Comparison of ENCODE assay signal across 17 cellular contexts in the genomic region with DNA sequence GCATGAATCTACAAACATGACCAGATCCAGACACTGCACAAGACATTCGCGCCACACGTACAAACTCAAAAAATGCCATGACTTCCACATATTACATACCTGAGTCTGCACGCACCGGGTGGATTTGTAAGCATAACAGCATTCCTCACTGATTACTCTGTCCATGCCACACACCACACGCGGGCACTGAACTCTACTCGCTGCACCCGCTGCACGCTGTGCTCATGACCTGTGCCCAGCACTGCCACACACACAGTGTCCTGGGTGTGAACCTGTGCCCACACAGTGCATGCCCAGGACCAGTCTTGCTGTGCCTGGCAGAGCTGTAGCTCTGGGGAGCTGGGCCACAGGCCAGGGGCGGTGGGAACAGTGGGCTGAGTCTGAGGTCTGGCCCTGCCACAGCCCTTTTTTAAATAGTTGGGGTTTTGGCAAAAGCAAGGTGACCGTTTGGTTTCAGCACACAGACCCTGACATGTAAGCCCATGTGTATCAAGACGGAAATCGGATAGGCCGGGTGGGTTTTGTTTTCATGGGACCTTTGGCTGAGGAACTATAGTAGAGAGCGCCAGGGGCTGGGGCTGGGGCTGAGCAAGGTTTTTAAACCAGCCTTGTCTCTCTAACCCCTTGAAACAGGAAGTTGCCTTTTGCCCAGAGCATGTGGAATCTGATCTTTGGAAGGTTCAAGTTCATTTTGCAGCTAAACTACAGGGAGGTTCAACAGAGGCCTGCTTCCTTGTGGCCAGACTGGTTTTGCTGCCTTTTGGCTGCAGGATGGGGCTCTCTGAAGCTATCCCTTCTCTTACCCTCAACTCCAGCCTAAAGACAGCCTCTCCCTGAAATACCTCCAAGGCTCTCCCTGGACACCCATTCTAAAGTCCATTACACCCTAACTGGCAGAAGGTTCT. TPM values are rescaled to one million over a fixed set of nuclear protein-coding genes. Genes with fewer than 3 reads are reported as not detected.
DNase-seq lines count a peak whose midpoint lies in the region; ATAC-seq lines count a peak whose summit lies in the region.
"Had no signal": no experiment of that assay in that cellular context is flagged by ENCODE, and none has a peak within 500 bp of the region (broad histone marks: within the 10 kb centered on the region; RNA-seq: fewer than 3 reads in every experiment).

No MANE protein-coding gene starts in this region.

- no peaks in the 10 kb centered on the region for H3K9me3 ChIP-seq in Karpas-422 (ENCODE audit: low read length)
- H3K9me3 ChIP-seq: gastroesophageal sphincter had no signal

- DNase-seq in 8988T = peak; percentile 65
- DNase-seq in MV-4-11 (lab: John Stamatoyannopoulos, UW) = peak; percentile 72
- DNase-seq in astrocyte of the hippocampus (ENCODE audit: low read depth, low spot score) = peak; percentile 46
- peak; percentile 94 for DNase-seq in left lobe of liver (ENCODE audit: low spot score)
- DNase-seq in hippocampal formation (lab: John Stamatoyannopoulos, UW) = no peak
- no peak for DNase-seq in Karpas-422
- DNase-seq: activated CD8-positive, alpha-beta memory T cell treated with anti-CD3 and anti-CD28 coated beads for 24 hours; activated naive CD4-positive, alpha-beta T cell treated with anti-CD3 and anti-CD28 coated beads, Interleukin-2, amount 50 U/mL, for 16 hours; DMS 273 treated with DMSO at 0.1 percent for 48 hours; NCI-H1092; NCI-H526 treated with DMSO at 0.1 percent for 48 hours had no signal

- H3K27me3 ChIP-seq in Karpas-422 (ENCODE audit: low read length) = no peaks in the 10 kb centered on the region

- no peaks in the 10 kb centered on the region for H4K20me1 ChIP-seq in Karpas-422 (ENCODE audit: insufficient read depth, low read depth, low read length)

- no peaks in the 10 kb centered on the region for H3K9me2 ChIP-seq in Karpas-422 (replicated peaks; ENCODE audit: insufficient read depth, low read length)

- ATAC-seq in left lobe of liver = peak; percentile 91
- no peak for ATAC-seq in HG03354 (IDR thresholded peaks at IDR 0.05; ENCODE audit: poor library complexity, severe bottlenecking, unreplicated experiment)
- no peak for ATAC-seq in GM21423 (IDR thresholded peaks at IDR 0.05; ENCODE audit: unreplicated experiment)
- ATAC-seq: gastroesophageal sphincter had no signal

- no peak overlapping the region for H3K4me2 ChIP-seq in Karpas-422 (ENCODE audit: low read depth, low read length, poor library complexity, severe bottlenecking)

- no peak overlapping the region for H3K4me3 ChIP-seq in Karpas-422 (ENCODE audit: low read length)
- H3K4me3 ChIP-seq: coronary artery, gastroesophageal sphincter had no signal

- H2AFZ ChIP-seq in Karpas-422 (ENCODE audit: low read length) = no peak overlapping the region

- H3K36me3 ChIP-seq in Karpas-422 (ENCODE audit: insufficient read depth, low read length) = no peaks in the 10 kb centered on the region

- no peaks in the 10 kb centered on the region for H3K79me2 ChIP-seq in Karpas-422 (ENCODE audit: low read length)

- H3K9ac ChIP-seq in Karpas-422 (ENCODE audit: low read length) = no peak overlapping the region

- no peak overlapping the region for H3K27ac ChIP-seq in Karpas-422 (ENCODE audit: low read length)
- H3K27ac ChIP-seq: coronary artery, gastroesophageal sphincter had no signal

- H3K4me1 ChIP-seq in Karpas-422 (ENCODE audit: low read length) = no peaks in the 10 kb centered on the region
- H3K4me1 ChIP-seq: gastroesophageal sphincter had no signal

RNA-seq across cellular contexts. Expression of gene GOLT1A, which starts 12.3 kb away (rescaled TPM):
- total RNA-seq in left lobe of liver = 63.9 TPM
- total RNA-seq in Karpas-422 (2014; rRNA removed; shearing (Covaris generic); ENCODE audit: low replicate concordance) = not detected in 2 replicates
- total RNA-seq: A673, posterior vena cava had no signal

RNA-seq across cellular contexts. Expression of gene KISS1, which starts 29.8 kb away (rescaled TPM):
- 0.63 TPM for total RNA-seq in left lobe of liver
- not detected in 2 replicates for total RNA-seq in Karpas-422 (2014; rRNA removed; shearing (Covaris generic); ENCODE audit: low replicate concordance)
- total RNA-seq: A673, gastroesophageal sphincter, posterior vena cava had no signal

RNA-seq across cellular contexts. Expression of gene REN, which starts 60.0 kb away (rescaled TPM):
- 0.20 TPM for total RNA-seq in left lobe of liver
- total RNA-seq in Karpas-422 (2014; rRNA removed; shearing (Covaris generic); ENCODE audit: low replicate concordance) = not detected in 2 replicates
- total RNA-seq: A673, gastroesophageal sphincter, posterior vena cava had no signal

Comparison
In these comparisons a context has a peak if more than half of its experiments do, and no peak if none do; other contexts are left out.
1. DNase-seq: peak in 8988T (single experiment), MV-4-11 (single experiment), astrocyte of the hippocampus (single experiment) and left lobe of liver (single experiment); none in hippocampal formation (0 of 2) and Karpas-422 (single experiment).
2. RNA of gene GOLT1A, which starts 12.3 kb away (total RNA-seq): 63.9 TPM in left lobe of liver (single experiment); not detected in Karpas-422; every median in the first group is over 10 times any median in the second.